9 cellular contexts compared by ENCODE assay signal in the genomic region with DNA sequence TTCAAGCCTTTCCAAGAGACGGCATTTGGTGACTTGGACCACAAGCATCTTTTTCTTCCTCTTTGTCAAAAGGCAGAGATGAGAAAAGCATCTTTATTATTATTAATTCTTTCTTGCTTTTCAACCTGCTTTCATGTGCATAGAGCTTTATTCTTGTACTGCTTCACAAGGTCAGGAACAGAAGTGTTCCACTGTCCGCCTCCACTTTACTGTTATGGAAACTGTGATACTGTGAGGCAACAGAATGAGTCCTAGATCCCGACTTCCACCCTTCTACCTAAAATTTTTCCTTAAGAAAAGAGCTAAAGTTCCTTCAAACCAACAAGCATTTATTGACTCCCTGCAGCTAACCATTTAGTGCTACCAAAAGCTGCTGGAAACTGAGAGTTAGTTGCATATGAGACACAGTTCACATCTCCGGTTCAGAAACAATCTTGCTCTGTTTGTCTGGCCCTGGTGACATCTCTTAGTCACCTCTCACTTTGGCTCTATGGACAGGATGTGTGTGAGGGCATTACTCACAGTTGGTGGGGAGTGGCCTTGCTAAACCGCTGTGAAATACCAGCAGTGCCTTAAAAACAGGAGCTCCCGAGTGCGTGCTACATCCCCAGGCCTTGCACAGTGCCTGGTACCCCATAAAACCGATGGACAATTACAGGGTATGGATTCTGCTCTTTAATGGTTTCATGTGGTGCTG.
DNase-seq lines count a peak whose midpoint lies in the region; ATAC-seq and TF ChIP-seq lines count a peak whose summit lies in the region.
"Had no signal": no experiment of that assay in that cellular context is flagged by ENCODE, and none has a peak within 500 bp of the region (broad histone marks: within the 10 kb centered on the region; RNA-seq: fewer than 3 reads in every experiment).

No MANE protein-coding gene starts in this region.

- CTCF ChIA-PET in Calu3 (lab: Charles Lee) (interaction anchor here (0.7 to 1.4 kb wide), 6 partner anchors 54 to 485 kb away, joined by 3 to 6 read pairs (median 4); no protein-coding TSS in a partner anchor), A673 (lab: Charles Lee) (no interaction called here), HEK293T (lab: Yijun Ruan, JAX) (no interaction called here)

- H3K27me3 Mint-ChIP-seq in Calu3 (ENCODE audit: unreplicated experiment) = no peaks in the 10 kb centered on the region
- H3K27me3 Mint-ChIP-seq in central memory CD8-positive, alpha-beta T cell = peaks cover 27% of the 10 kb centered on the region

- H3K4me3 ChIP-seq in mucosa of descending colon (no peak overlapping the region), A673 (ENCODE audit: low read depth, low read length, poor library complexity, severe bottlenecking) (no peak overlapping the region)

- H3K27me3 ChIP-seq in A673 (replicated peaks; ENCODE audit: insufficient read depth, low read depth, low read length, poor library complexity) = no peaks in the 10 kb centered on the region

- H3K36me3 ChIP-seq in mucosa of descending colon (ENCODE audit: low read depth) (no peaks in the 10 kb centered on the region), A673 (ENCODE audit: insufficient read depth, low read length, poor library complexity, severe bottlenecking) (no peaks in the 10 kb centered on the region)

- peaks cover 46% of the 10 kb centered on the region for H3K4me1 Mint-ChIP-seq in Calu3 (ENCODE audit: low read depth, unreplicated experiment)
- H3K4me1 Mint-ChIP-seq in central memory CD8-positive, alpha-beta T cell = no peaks in the 10 kb centered on the region

- no peak overlapping the region for H3K4me3 Mint-ChIP-seq in Calu3 (ENCODE audit: low read depth, unreplicated experiment)
- no peak overlapping the region for H3K4me3 Mint-ChIP-seq in central memory CD8-positive, alpha-beta T cell

- peak; percentile 60 for ATAC-seq in central memory CD8-positive, alpha-beta T cell (replicated peaks; ENCODE audit: extremely low read depth, poor library complexity, severe bottlenecking)
- ATAC-seq in mucosa of descending colon (peak; percentile 31), GM18517 (IDR thresholded peaks at IDR 0.05; ENCODE audit: unreplicated experiment) (no peak)

- TF ChIP-seq CTCF in Calu3 (IDR thresholded peaks at IDR 0.05; ENCODE audit: unreplicated experiment) (no peak), mucosa of descending colon (IDR thresholded peaks at IDR 0.05) (no peak), A673 (conservative IDR thresholded peaks at IDR 0.05; ENCODE audit: low read depth, low read length) (no peak)

- DNase-seq in Calu3 (peak; percentile 75), NCI-H460 (ENCODE audit: extremely low read depth, low read depth) (peak; percentile 99), mucosa of descending colon (no peak), SIG-M5 treated with dmso at 0.1 percent for 504 hours (lab: John Stamatoyannopoulos, UW; ENCODE audit: unreplicated experiment) (no peak), A673 (ENCODE audit: low spot score) (no peak), HEK293T (ENCODE audit: extremely low spot score) (no peak)
- DNase-seq in central memory CD8-positive, alpha-beta T cell (ENCODE audit: low spot score in 2 of 2) = no peak
- DNase-seq: NCI-H510A treated with DMSO at 0.1 percent for 48 hours had no signal

- H3K36me3 Mint-ChIP-seq in Calu3 (ENCODE audit: insufficient read depth, unreplicated experiment) = no peaks in the 10 kb centered on the region
- no peaks in the 10 kb centered on the region for H3K36me3 Mint-ChIP-seq in central memory CD8-positive, alpha-beta T cell (ENCODE audit: insufficient read depth)

- intact Hi-C loops in Calu3 (cut with micrococcal nuclease; ENCODE audit: unreplicated experiment) (no loop called here), mucosa of descending colon (cut with DNase I, micrococcal nuclease) (no loop called here), A673 (cut with micrococcal nuclease; ENCODE audit: unreplicated experiment) (no loop called here)

- no peaks in the 10 kb centered on the region for H3K9me3 Mint-ChIP-seq in Calu3 (ENCODE audit: low read depth, unreplicated experiment)
- no peaks in the 10 kb centered on the region for H3K9me3 Mint-ChIP-seq in central memory CD8-positive, alpha-beta T cell

- H3K27ac Mint-ChIP-seq in Calu3 (ENCODE audit: unreplicated experiment) = peak overlapping the region; percentile 28
- no peak overlapping the region for H3K27ac Mint-ChIP-seq in central memory CD8-positive, alpha-beta T cell (ENCODE audit: low read depth)

- POLR2A ChIA-PET in A673 (lab: Charles Lee; ENCODE audit: low non-redundant PET) (no interaction called here), HEK293T (lab: Yijun Ruan, JAX) (no interaction called here)

- no peaks in the 10 kb centered on the region for H3K9me3 ChIP-seq in mucosa of descending colon
- H3K9me3 ChIP-seq in A673 (ENCODE audit: low read depth, low read length, poor library complexity, severe bottlenecking) = no peaks in the 10 kb centered on the region

- no TSS peak for BruUV-seq in Calu3 (replicated peaks; lab: Mats Ljungman, UMichigan)
- BruUV-seq in A673 (replicated peaks; lab: Mats Ljungman, UMichigan) = no TSS peak

- H3K27ac ChIP-seq in A673 (ENCODE audit: low read depth, low read length, poor library complexity, severe bottlenecking) = no peak overlapping the region

- H3K4me1 ChIP-seq in mucosa of descending colon (ENCODE audit: low read depth) (peaks cover 5% of the 10 kb centered on the region), A673 (ENCODE audit: insufficient read depth, low read length, poor library complexity, severe bottlenecking) (peaks cover 21% of the 10 kb centered on the region)

TF ChIP-seq in HEK293T, 16 proteins besides CTCF, POLR2A, EP300 and RAD21:
- TF ChIP-seq BHLHE40 (IDR thresholded peaks at IDR 0.05; ENCODE audit: borderline replicate concordance) (no peak), TARDBP (IDR thresholded peaks at IDR 0.05) (no peak), FOXK2 (IDR thresholded peaks at IDR 0.05) (no peak), SUZ12 (IDR thresholded peaks at IDR 0.05) (no peak), CTBP1 (IDR thresholded peaks at IDR 0.05; ENCODE audit: borderline replicate concordance) (no peak), ELF4 (IDR thresholded peaks at IDR 0.05) (no peak), LEF1 (IDR thresholded peaks at IDR 0.05; ENCODE audit: borderline replicate concordance) (no peak), NFRKB (IDR thresholded peaks at IDR 0.05) (no peak), FOXM1 (IDR thresholded peaks at IDR 0.05; ENCODE audit: borderline replicate concordance) (no peak), SP1 (IDR thresholded peaks at IDR 0.05) (no peak), L3MBTL2 (conservative IDR thresholded peaks at IDR 0.05) (no peak), HDGF (IDR thresholded peaks at IDR 0.05; ENCODE audit: borderline replicate concordance) (no peak), ZNF384 (IDR thresholded peaks at IDR 0.05) (no peak), FOXA1 (IDR thresholded peaks at IDR 0.05) (no peak), ARNT (IDR thresholded peaks at IDR 0.05) (no peak)
- TF ChIP-seq, protein P1, sequence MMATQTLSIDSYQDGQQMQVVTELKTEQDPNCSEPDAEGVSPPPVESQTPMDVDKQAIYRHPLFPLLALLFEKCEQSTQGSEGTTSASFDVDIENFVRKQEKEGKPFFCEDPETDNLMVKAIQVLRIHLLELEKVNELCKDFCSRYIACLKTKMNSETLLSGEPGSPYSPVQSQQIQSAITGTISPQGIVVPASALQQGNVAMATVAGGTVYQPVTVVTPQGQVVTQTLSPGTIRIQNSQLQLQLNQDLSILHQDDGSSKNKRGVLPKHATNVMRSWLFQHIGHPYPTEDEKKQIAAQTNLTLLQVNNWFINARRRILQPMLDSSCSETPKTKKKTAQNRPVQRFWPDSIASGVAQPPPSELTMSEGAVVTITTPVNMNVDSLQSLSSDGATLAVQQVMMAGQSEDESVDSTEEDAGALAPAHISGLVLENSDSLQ (IDR thresholded peaks at IDR 0.05) = no peak

Comparison
In these comparisons a context has a peak if more than half of its experiments do, and no peak if none do; other contexts are left out.
1. DNase-seq: peak in Calu3 (single experiment) and NCI-H460 (single experiment); none in central memory CD8-positive, alpha-beta T cell (0 of 2), mucosa of descending colon (0 of 3), SIG-M5 treated with dmso at 0.1 percent for 504 hours (single experiment), A673 (single experiment) and HEK293T (single experiment).